ENCODE assay signal across 1 cellular context in genomic region chr1:214050513-214051401, GRCh38.
TF ChIP-seq lines count a peak whose summit lies in the region.

No MANE protein-coding gene starts in this region.

TF ChIP-seq in HepG2, 621 proteins besides CTCF, POLR2A, EP300 and RAD21 (continued from another document and continues in another):
- TF ChIP-seq, protein P1, sequence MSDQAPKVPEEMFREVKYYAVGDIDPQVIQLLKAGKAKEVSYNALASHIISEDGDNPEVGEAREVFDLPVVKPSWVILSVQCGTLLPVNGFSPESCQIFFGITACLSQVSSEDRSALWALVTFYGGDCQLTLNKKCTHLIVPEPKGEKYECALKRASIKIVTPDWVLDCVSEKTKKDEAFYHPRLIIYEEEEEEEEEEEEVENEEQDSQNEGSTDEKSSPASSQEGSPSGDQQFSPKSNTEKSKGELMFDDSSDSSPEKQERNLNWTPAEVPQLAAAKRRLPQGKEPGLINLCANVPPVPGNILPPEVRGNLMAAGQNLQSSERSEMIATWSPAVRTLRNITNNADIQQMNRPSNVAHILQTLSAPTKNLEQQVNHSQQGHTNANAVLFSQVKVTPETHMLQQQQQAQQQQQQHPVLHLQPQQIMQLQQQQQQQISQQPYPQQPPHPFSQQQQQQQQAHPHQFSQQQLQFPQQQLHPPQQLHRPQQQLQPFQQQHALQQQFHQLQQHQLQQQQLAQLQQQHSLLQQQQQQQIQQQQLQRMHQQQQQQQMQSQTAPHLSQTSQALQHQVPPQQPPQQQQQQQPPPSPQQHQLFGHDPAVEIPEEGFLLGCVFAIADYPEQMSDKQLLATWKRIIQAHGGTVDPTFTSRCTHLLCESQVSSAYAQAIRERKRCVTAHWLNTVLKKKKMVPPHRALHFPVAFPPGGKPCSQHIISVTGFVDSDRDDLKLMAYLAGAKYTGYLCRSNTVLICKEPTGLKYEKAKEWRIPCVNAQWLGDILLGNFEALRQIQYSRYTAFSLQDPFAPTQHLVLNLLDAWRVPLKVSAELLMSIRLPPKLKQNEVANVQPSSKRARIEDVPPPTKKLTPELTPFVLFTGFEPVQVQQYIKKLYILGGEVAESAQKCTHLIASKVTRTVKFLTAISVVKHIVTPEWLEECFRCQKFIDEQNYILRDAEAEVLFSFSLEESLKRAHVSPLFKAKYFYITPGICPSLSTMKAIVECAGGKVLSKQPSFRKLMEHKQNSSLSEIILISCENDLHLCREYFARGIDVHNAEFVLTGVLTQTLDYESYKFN (CRISPR knock-in tag; conservative IDR thresholded peaks at IDR 0.05), result peak; percentile 98
- TF ChIP-seq ZNF646 (CRISPR knock-in tag; IDR thresholded peaks at IDR 0.05), result peak; percentile 24; the same call in 1 of the 2 replicates
- peak; percentile 83; the same call in 1 of the 2 replicates for TF ChIP-seq ZNF317 (CRISPR knock-in tag; IDR thresholded peaks at IDR 0.05)
- TF ChIP-seq JUND (CRISPR knock-in tag; IDR thresholded peaks at IDR 0.05), result peak; percentile 81
- TF ChIP-seq SATB2 (CRISPR knock-in tag; IDR thresholded peaks at IDR 0.05), result no peak
- TF ChIP-seq GABPA (IDR thresholded peaks at IDR 0.05; ENCODE audit: low read depth, low read length), result no peak
- 0 out of 2 replicates have a peak, but pooled peaks have one; percentile 48 for TF ChIP-seq GABPA (CRISPR knock-in tag; IDR thresholded peaks at IDR 0.05; ENCODE audit: low read depth)
- 0 out of 2 replicates have a peak, but pooled peaks have one; percentile 37 for TF ChIP-seq TFAP4 (IDR thresholded peaks at IDR 0.05; ENCODE audit: borderline replicate concordance, low read depth)
- peak; percentile 99 for TF ChIP-seq PPARG (CRISPR knock-in tag; conservative IDR thresholded peaks at IDR 0.05)
- no peak for TF ChIP-seq ZNF850 (CRISPR knock-in tag; conservative IDR thresholded peaks at IDR 0.05)
- no peak for TF ChIP-seq ZNF547 (CRISPR knock-in tag; IDR thresholded peaks at IDR 0.05)
- TF ChIP-seq ZNF282 (IDR thresholded peaks at IDR 0.05; ENCODE audit: partially characterized antibody), result no peak
- TF ChIP-seq SNAI1 (CRISPR knock-in tag; IDR thresholded peaks at IDR 0.05; ENCODE audit: borderline replicate concordance), result 0 out of 2 replicates have a peak, but pooled peaks have one; percentile 19
- TF ChIP-seq MEIS1 (CRISPR knock-in tag; IDR thresholded peaks at IDR 0.05; ENCODE audit: borderline replicate concordance), result no peak; the same call in none of the 2 replicates
- TF ChIP-seq, protein P2, sequence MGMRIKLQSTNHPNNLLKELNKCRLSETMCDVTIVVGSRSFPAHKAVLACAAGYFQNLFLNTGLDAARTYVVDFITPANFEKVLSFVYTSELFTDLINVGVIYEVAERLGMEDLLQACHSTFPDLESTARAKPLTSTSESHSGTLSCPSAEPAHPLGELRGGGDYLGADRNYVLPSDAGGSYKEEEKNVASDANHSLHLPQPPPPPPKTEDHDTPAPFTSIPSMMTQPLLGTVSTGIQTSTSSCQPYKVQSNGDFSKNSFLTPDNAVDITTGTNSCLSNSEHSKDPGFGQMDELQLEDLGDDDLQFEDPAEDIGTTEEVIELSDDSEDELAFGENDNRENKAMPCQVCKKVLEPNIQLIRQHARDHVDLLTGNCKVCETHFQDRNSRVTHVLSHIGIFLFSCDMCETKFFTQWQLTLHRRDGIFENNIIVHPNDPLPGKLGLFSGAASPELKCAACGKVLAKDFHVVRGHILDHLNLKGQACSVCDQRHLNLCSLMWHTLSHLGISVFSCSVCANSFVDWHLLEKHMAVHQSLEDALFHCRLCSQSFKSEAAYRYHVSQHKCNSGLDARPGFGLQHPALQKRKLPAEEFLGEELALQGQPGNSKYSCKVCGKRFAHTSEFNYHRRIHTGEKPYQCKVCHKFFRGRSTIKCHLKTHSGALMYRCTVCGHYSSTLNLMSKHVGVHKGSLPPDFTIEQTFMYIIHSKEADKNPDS (CRISPR knock-in tag; IDR thresholded peaks at IDR 0.05), result no peak
- peak; percentile 97 for TF ChIP-seq RARA (CRISPR knock-in tag; IDR thresholded peaks at IDR 0.05)
- TF ChIP-seq FOSL1 (CRISPR knock-in tag; IDR thresholded peaks at IDR 0.05; ENCODE audit: borderline replicate concordance), result peak; percentile 54; the same call in 1 of the 2 replicates
- peak; percentile 100 for TF ChIP-seq SALL1 (CRISPR knock-in tag; IDR thresholded peaks at IDR 0.05)
- no peak for TF ChIP-seq PHB2 (IDR thresholded peaks at IDR 0.05; ENCODE audit: partially characterized antibody)
- TF ChIP-seq NFIB (CRISPR knock-in tag; IDR thresholded peaks at IDR 0.05; ENCODE audit: borderline replicate concordance), result no peak
- TF ChIP-seq ZNF256 (CRISPR knock-in tag; conservative IDR thresholded peaks at IDR 0.05), result no peak; the same call in 1 of the 2 replicates
- TF ChIP-seq, protein P3, sequence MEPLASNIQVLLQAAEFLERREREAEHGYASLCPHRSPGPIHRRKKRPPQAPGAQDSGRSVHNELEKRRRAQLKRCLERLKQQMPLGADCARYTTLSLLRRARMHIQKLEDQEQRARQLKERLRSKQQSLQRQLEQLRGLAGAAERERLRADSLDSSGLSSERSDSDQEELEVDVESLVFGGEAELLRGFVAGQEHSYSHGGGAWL (CRISPR knock-in tag; IDR thresholded peaks at IDR 0.05), result peak; percentile 72; the same call in 1 of the 2 replicates
- TF ChIP-seq ZNF343 (CRISPR knock-in tag; IDR thresholded peaks at IDR 0.05), result peak; percentile 40; the same call in 1 of the 2 replicates
- peak; percentile 57 for TF ChIP-seq STAG1 (CRISPR knock-in tag; IDR thresholded peaks at IDR 0.05)
- no peak for TF ChIP-seq ZNF841 (CRISPR knock-in tag; IDR thresholded peaks at IDR 0.05; ENCODE audit: borderline replicate concordance)
- TF ChIP-seq FOXA1 (IDR thresholded peaks at IDR 0.05), result peak; percentile 70
- peak; percentile 92 for TF ChIP-seq FOXA1 (CRISPR knock-in tag; IDR thresholded peaks at IDR 0.05)
- 0 out of 2 replicates have a peak, but pooled peaks have one; percentile 55 for TF ChIP-seq HNRNPL (IDR thresholded peaks at IDR 0.05; ENCODE audit: low read depth, low read length)
- TF ChIP-seq FOXM1 (CRISPR knock-in tag; IDR thresholded peaks at IDR 0.05), result no peak
- no peak; the same call in 1 of the 2 replicates for TF ChIP-seq ZNF460 (CRISPR knock-in tag; IDR thresholded peaks at IDR 0.05; ENCODE audit: borderline replicate concordance)
- peak; percentile 52 for TF ChIP-seq CHD2 (IDR thresholded peaks at IDR 0.05; ENCODE audit: low read depth, low read length)
- TF ChIP-seq ZNF616 (CRISPR knock-in tag; IDR thresholded peaks at IDR 0.05; ENCODE audit: low read depth), result no peak
- TF ChIP-seq KLF6 (CRISPR knock-in tag; IDR thresholded peaks at IDR 0.05), result peak; percentile 70; the same call in 1 of the 2 replicates
- TF ChIP-seq SIN3B (IDR thresholded peaks at IDR 0.05; ENCODE audit: low read length), result no peak
- TF ChIP-seq HMGXB4 (CRISPR knock-in tag; IDR thresholded peaks at IDR 0.05; ENCODE audit: borderline replicate concordance in 1 of 2, low read depth in 1 of 2), result peak in 1 of 2 experiments; percentile 46; a peak in 1 of 4 replicates
- no peak for TF ChIP-seq ARID2 (CRISPR knock-in tag; IDR thresholded peaks at IDR 0.05; ENCODE audit: borderline replicate concordance)
- TF ChIP-seq POLR2AphosphoS5 (IDR thresholded peaks at IDR 0.05; ENCODE audit: low read depth, low read length), result no peak
- peak; percentile 93 for TF ChIP-seq TEAD3 (CRISPR knock-in tag; optimal IDR thresholded peaks at IDR 0.05; ENCODE audit: borderline replicate concordance)
- TF ChIP-seq ZNF24 (IDR thresholded peaks at IDR 0.05), result no peak
- no peak for TF ChIP-seq ZNF333 (CRISPR knock-in tag; IDR thresholded peaks at IDR 0.05; ENCODE audit: borderline replicate concordance)
- TF ChIP-seq, protein P4, sequence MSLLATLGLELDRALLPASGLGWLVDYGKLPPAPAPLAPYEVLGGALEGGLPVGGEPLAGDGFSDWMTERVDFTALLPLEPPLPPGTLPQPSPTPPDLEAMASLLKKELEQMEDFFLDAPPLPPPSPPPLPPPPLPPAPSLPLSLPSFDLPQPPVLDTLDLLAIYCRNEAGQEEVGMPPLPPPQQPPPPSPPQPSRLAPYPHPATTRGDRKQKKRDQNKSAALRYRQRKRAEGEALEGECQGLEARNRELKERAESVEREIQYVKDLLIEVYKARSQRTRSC (CRISPR knock-in tag; IDR thresholded peaks at IDR 0.05; ENCODE audit: low read depth), result no peak
- peak; percentile 29; the same call in 1 of the 2 replicates for TF ChIP-seq NFYC (CRISPR knock-in tag; IDR thresholded peaks at IDR 0.05)
- 0 out of 2 replicates have a peak, but pooled peaks have one; percentile 61 for TF ChIP-seq ZNF761 (CRISPR knock-in tag; conservative IDR thresholded peaks at IDR 0.05)
- TF ChIP-seq GATAD2A (CRISPR knock-in tag; IDR thresholded peaks at IDR 0.05), result peak; percentile 93
- peak; percentile 67; the same call in 1 of the 2 replicates for TF ChIP-seq HINFP (CRISPR knock-in tag; IDR thresholded peaks at IDR 0.05; ENCODE audit: low read depth)
- TF ChIP-seq DNMT1 (CRISPR knock-in tag; IDR thresholded peaks at IDR 0.05), result peak; percentile 56; the same call in 1 of the 2 replicates
- TF ChIP-seq ZNF20 (CRISPR knock-in tag; IDR thresholded peaks at IDR 0.05), result no peak
- TF ChIP-seq CHD4 (IDR thresholded peaks at IDR 0.05; ENCODE audit: borderline replicate concordance, low read length), result no peak
- TF ChIP-seq ZNF431 (CRISPR knock-in tag; IDR thresholded peaks at IDR 0.05; ENCODE audit: borderline replicate concordance, low read depth), result peak; percentile 89; the same call in 1 of the 2 replicates
- TF ChIP-seq RAD51 (IDR thresholded peaks at IDR 0.05; ENCODE audit: borderline replicate concordance), result no peak
- TF ChIP-seq ZNF335 (CRISPR knock-in tag; IDR thresholded peaks at IDR 0.05), result no peak
- TF ChIP-seq KDM5A (IDR thresholded peaks at IDR 0.05; ENCODE audit: borderline replicate concordance, low read length), result no peak
- no peak for TF ChIP-seq FOXP1 (IDR thresholded peaks at IDR 0.05)
- peak; percentile 91 for TF ChIP-seq FOXP1 (CRISPR knock-in tag; IDR thresholded peaks at IDR 0.05)
